1 cellular context compared by ENCODE assay signal in the genomic region with DNA sequence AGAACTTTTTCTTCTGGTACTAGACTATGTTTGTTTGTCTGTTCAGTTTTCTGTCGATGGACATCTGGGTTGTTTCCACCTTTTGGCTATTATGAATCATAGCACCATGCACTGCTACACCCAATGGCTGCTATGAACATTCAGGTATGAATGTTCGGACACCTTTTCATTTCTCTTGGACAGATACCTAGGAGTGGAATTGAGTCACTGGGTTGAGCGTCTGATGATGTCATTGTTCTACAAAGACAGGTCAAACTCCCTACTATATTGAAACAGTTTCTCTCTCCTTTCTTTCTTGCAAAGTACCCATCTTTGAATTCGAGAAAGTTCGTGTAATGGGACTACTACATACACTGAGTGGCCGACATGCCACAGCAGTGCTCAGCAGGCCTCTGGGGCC.
TF ChIP-seq lines count a peak whose summit lies in the region.

No MANE protein-coding gene starts in this region.

TF ChIP-seq in HEK293, 187 proteins besides CTCF, POLR2A, EP300 and RAD21 (continued from another document):
- TF ChIP-seq ZNF776 (tag by site-specific recombination; IDR thresholded peaks at IDR 0.05; ENCODE audit: borderline replicate concordance): no peak
